8 cellular contexts compared by ENCODE assay signal in genomic region chr7:51366930-51367613, GRCh38. TPM values are rescaled to one million over a fixed set of nuclear protein-coding genes. Genes with fewer than 3 reads are reported as not detected.
DNase-seq lines count a peak whose midpoint lies in the region; TF ChIP-seq lines count a peak whose summit lies in the region.

No MANE protein-coding gene starts in this region.

- no peaks in the 10 kb centered on the region for H3K79me1 ChIP-seq in H9 (ENCODE audit: insufficient read depth, low read depth, low read length, poor library complexity, severe bottlenecking)

- H4K20me1 ChIP-seq in H9 (ENCODE audit: control insufficient read depth, insufficient read depth, insufficient read length), result no peaks in the 10 kb centered on the region

- H3K9ac ChIP-seq in H9 (ENCODE audit: extremely low read depth, insufficient read length, low read length), result no peak overlapping the region

- no peak overlapping the region for H2AK5ac ChIP-seq in H9 (ENCODE audit: insufficient read length, low read length)

- H3K27ac Mint-ChIP-seq in H9, result no peak overlapping the region

- no peak overlapping the region for H2AFZ ChIP-seq in H9 (ENCODE audit: low read length)

- H3K27me3 ChIP-seq in H9 (ENCODE audit: insufficient read depth, low read length), result no peaks in the 10 kb centered on the region

- H3K79me2 ChIP-seq in H9 (ENCODE audit: insufficient read depth, low read length), result no peaks in the 10 kb centered on the region

- H3K56ac ChIP-seq in H9 (ENCODE audit: insufficient read length, low read depth, low read length), result no peak overlapping the region

- peaks cover 2 to 6% of the 10 kb centered on the region in 2 experiments; a peak in 3 of 5 replicates for H3K9me3 Mint-ChIP-seq in H9

- no peak overlapping the region for H4K5ac ChIP-seq in H9 (ENCODE audit: insufficient read length, low read depth, low read length)

- H3K36me3 Mint-ChIP-seq in H9 (ENCODE audit: insufficient read depth in 1 of 3, low read depth in 3 of 3), result peaks cover 2 to 8% (median 6%) of the 10 kb centered on the region in 3 experiments; a peak in 4 of 7 replicates

- peak; percentile 88 for TF ChIP-seq CTCF in H9 (conservative IDR thresholded peaks at IDR 0.05)

- H3K9me3 ChIP-seq in H9 (ENCODE audit: control insufficient read depth, low read depth, low read length), result no peaks in the 10 kb centered on the region

- H2BK20ac ChIP-seq in H9 (ENCODE audit: low read depth, low read length, poor library complexity, severe bottlenecking), result no peak overlapping the region

- no peak overlapping the region for H3K23ac ChIP-seq in H9 (ENCODE audit: insufficient read length, low read depth, low read length)

- peaks cover 28 to 29% of the 10 kb centered on the region in 2 experiments for H3K4me1 Mint-ChIP-seq in H9

- no peak overlapping the region for H2BK12ac ChIP-seq in H9 (ENCODE audit: insufficient read length, low read depth, low read length)

- H3K4me2 ChIP-seq in H9 (ENCODE audit: insufficient read depth, insufficient read length, low read length), result no peak overlapping the region

- no peak overlapping the region for H3K18ac ChIP-seq in H9 (ENCODE audit: insufficient read length, low read depth, low read length)

- no peak overlapping the region for H4K8ac ChIP-seq in H9 (replicated peaks; ENCODE audit: insufficient read length, low read depth, low read length)

- H3T11ph ChIP-seq in H9 (ENCODE audit: low read length), result no peak overlapping the region

- H2BK5ac ChIP-seq in H9 (ENCODE audit: insufficient read length, low read length), result no peak overlapping the region

- no peaks in the 10 kb centered on the region; the same call in 1 of the 2 replicates for H3K27me3 Mint-ChIP-seq in H9 (ENCODE audit: low read depth)

- no peak overlapping the region for H3K27ac ChIP-seq in H9 (ENCODE audit: insufficient read length, low read depth, low read length)

- peaks cover 6% of the 10 kb centered on the region; the same call in 1 of the 2 replicates for H3K4me1 ChIP-seq in H9 (ENCODE audit: insufficient read depth, low read length)

- no peak overlapping the region for H2BK15ac ChIP-seq in H9 (ENCODE audit: low read depth, low read length)

- H4K91ac ChIP-seq in H9 (ENCODE audit: insufficient read length, low read depth, low read length), result no peak overlapping the region

- no peaks in the 10 kb centered on the region for H3K23me2 ChIP-seq in H9 (ENCODE audit: insufficient read length, low read depth, low read length, poor library complexity, severe bottlenecking)

- WGBS in H9 (ENCODE audit: extremely low coverage, insufficient read length, low lambda C conversion rate), result no CpG with 5 or more reads among the region's 6 CpGs

- peak; percentile 13 for DNase-seq in activated CD4-positive, alpha-beta T cell treated with anti-CD3 and anti-CD28 coated beads for 48 hours
- no peak for DNase-seq in activated CD4-positive, alpha-beta T cell treated with anti-CD3 and anti-CD28 coated beads, Interleukin-2, amount 50 U/mL, for 1 hour
- peak; percentile 78 for DNase-seq in H9
- DNase-seq in NCI-H1694 (lab: John Stamatoyannopoulos, UW), result peak; percentile 70
- peak; percentile 5 for DNase-seq in UCSD-AML1 (lab: John Stamatoyannopoulos, UW; ENCODE audit: unreplicated experiment)
- peak in 40 of 42 donors; percentile 15 to 88 (median 64) for DNase-seq in head of caudate nucleus
- peak in 6 of 10 donors; percentile 19 to 86 (median 54) for DNase-seq in posterior cingulate gyrus
- DNase-seq in amniotic stem cell (lab: John Stamatoyannopoulos, UW), result no peak

- H3K14ac ChIP-seq in H9 (ENCODE audit: insufficient read depth, low read length), result no peak overlapping the region

- H3K4ac ChIP-seq in H9 (ENCODE audit: low read depth, low read length), result no peak overlapping the region

- no peak overlapping the region for H3K4me3 Mint-ChIP-seq in H9

- no peak overlapping the region for H2BK120ac ChIP-seq in H9 (ENCODE audit: low read depth, low read length, poor library complexity, severe bottlenecking)

- intact Hi-C loops in head of caudate nucleus (cut with DNase I), result loop anchor here (2.0 to 10.0 kb wide), 2 partner anchors 204 to 902 kb away; no protein-coding TSS in a partner anchor
- intact Hi-C loops in posterior cingulate gyrus (cut with DNase I), result loop anchor here (1.0 to 10.0 kb wide), 3 partner anchors 205 to 1272 kb away; partner anchors contain the start of gene ZPBP

RNA-seq across cellular contexts. Expression of gene COBL, which starts 50.5 kb away (rescaled TPM):
- 52.3 and 52.7 TPM in 2 replicates for total RNA-seq in H9 (2021)

Comparison
In these comparisons a context has a peak if more than half of its experiments do, and no peak if none do; other contexts are left out.
1. DNase-seq: peak in activated CD4-positive, alpha-beta T cell treated with anti-CD3 and anti-CD28 coated beads for 48 hours (single experiment), H9 (single experiment), NCI-H1694 (single experiment), UCSD-AML1 (single experiment), head of caudate nucleus (40 of 42) and posterior cingulate gyrus (6 of 10); none in activated CD4-positive, alpha-beta T cell treated with anti-CD3 and anti-CD28 coated beads, Interleukin-2, amount 50 U/mL, for 1 hour (single experiment) and amniotic stem cell (single experiment).